22 cellular contexts compared by ENCODE assay signal in genomic region chr13:52999093-52999696, GRCh38. TPM values are rescaled to one million over a fixed set of nuclear protein-coding genes. Genes with fewer than 3 reads are reported as not detected.
DNase-seq lines count a peak whose midpoint lies in the region; ATAC-seq and TF ChIP-seq lines count a peak whose summit lies in the region.
"Had no signal": no experiment of that assay in that cellular context is flagged by ENCODE, and none has a peak within 500 bp of the region (broad histone marks: within the 10 kb centered on the region; RNA-seq: fewer than 3 reads in every experiment).

No MANE protein-coding gene starts in this region.

- no peak overlapping the region for H4K8ac ChIP-seq in neuronal stem cell (ENCODE audit: low read depth, low read length)

- peak overlapping the region in 7 of 8 donors; percentile 3 to 96 (median 45) for H3K27ac Mint-ChIP-seq in CD8-positive, alpha-beta memory T cell

- intact Hi-C loops in vagina (cut with DNase I) = no loop called here

- H3K14ac ChIP-seq in neuronal stem cell (ENCODE audit: low read length) = no peak overlapping the region

- H3K9me3 ChIP-seq in CD8-positive, alpha-beta memory T cell (ENCODE audit: low read length) = no peaks in the 10 kb centered on the region
- no peaks in the 10 kb centered on the region for H3K9me3 ChIP-seq in MM.1S (replicated peaks; ENCODE audit: insufficient read depth, low read length)
- H3K9me3 ChIP-seq in neuronal stem cell (replicated peaks in 1 of 2; ENCODE audit: control insufficient read depth in 2 of 2, insufficient read depth in 1 of 2, low read depth in 1 of 2, low read length in 2 of 2) = peaks cover 0 to 5% of the 10 kb centered on the region in 2 donors
- no peaks in the 10 kb centered on the region for H3K9me3 ChIP-seq in vagina
- H3K9me3 ChIP-seq: BE2C, MG63 had no signal

- H3K27ac ChIP-seq in CD8-positive, alpha-beta memory T cell (ENCODE audit: low read depth, low read length) = no peak overlapping the region
- no peak overlapping the region for H3K27ac ChIP-seq in MM.1S (ENCODE audit: low read length)
- H3K27ac ChIP-seq in neuronal stem cell (replicated peaks; ENCODE audit: low read length) = no peak overlapping the region
- H3K27ac ChIP-seq in vagina = no peak overlapping the region

- no peak overlapping the region for H4K91ac ChIP-seq in neuronal stem cell (ENCODE audit: low read depth, low read length, poor library complexity)

- H3K79me1 ChIP-seq in neuronal stem cell (ENCODE audit: low read depth, low read length) = no peaks in the 10 kb centered on the region

- H3F3A ChIP-seq in MM.1S (ENCODE audit: insufficient read depth, low read length) = no peaks in the 10 kb centered on the region

- no peak overlapping the region for H2BK15ac ChIP-seq in neuronal stem cell (ENCODE audit: low read length)

- H3K79me2 ChIP-seq in MM.1S (ENCODE audit: low read length) = no peaks in the 10 kb centered on the region

- peak overlapping the region in 4 of 7 donors; percentile 2 to 79 (median 36) for H3K4me3 Mint-ChIP-seq in CD8-positive, alpha-beta memory T cell
- H3K4me3 Mint-ChIP-seq: CD4-positive, CD25-positive, alpha-beta regulatory T cell had no signal

- no CpG with 5 or more reads among the region's 4 CpGs for WGBS in neuronal stem cell (ENCODE audit: extremely low coverage in 2 of 2, insufficient read length in 2 of 2, insufficient replicate concordance in 1 of 2), 2 donors

- no peak overlapping the region for H2AK5ac ChIP-seq in neuronal stem cell (ENCODE audit: low read depth, low read length)

- POLR2A ChIA-PET in CD8-positive, alpha-beta memory T cell (lab: Charles Lee) = no interaction called here

- peaks cover 3 to 18% (median 8%) of the 10 kb centered on the region in 3 donors for H3K4me1 Mint-ChIP-seq in CD8-positive, alpha-beta memory T cell
- H3K4me1 Mint-ChIP-seq: CD4-positive, CD25-positive, alpha-beta regulatory T cell had no signal

- no peak for TF ChIP-seq CTCF in MM.1S (IDR thresholded peaks at IDR 0.05; ENCODE audit: low read length)
- no peak for TF ChIP-seq CTCF in vagina (IDR thresholded peaks at IDR 0.05)

- TF ChIP-seq POLR2A in vagina (IDR thresholded peaks at IDR 0.05) = no peak

- H3K18ac ChIP-seq in neuronal stem cell (ENCODE audit: low read length) = no peak overlapping the region

- H3K9me2 ChIP-seq in MM.1S (replicated peaks; ENCODE audit: insufficient read depth, low read length) = no peaks in the 10 kb centered on the region

- CTCF ChIA-PET in CD8-positive, alpha-beta memory T cell (lab: Charles Lee) = interaction anchor here (1.1 kb wide), 1 partner anchor 11 kb away, joined by 3 read pairs; no protein-coding TSS in a partner anchor

- peaks cover 0 to 14% of the 10 kb centered on the region in 2 donors for H3K27me3 Mint-ChIP-seq in CD8-positive, alpha-beta memory T cell
- H3K27me3 Mint-ChIP-seq: CD4-positive, CD25-positive, alpha-beta regulatory T cell had no signal

- H3K36me3 Mint-ChIP-seq in CD8-positive, alpha-beta memory T cell = no peaks in the 10 kb centered on the region
- H3K36me3 Mint-ChIP-seq: CD4-positive, CD25-positive, alpha-beta regulatory T cell had no signal

- no peak overlapping the region for H3K4ac ChIP-seq in neuronal stem cell (ENCODE audit: low read length)

- H3K4me2 ChIP-seq in MM.1S (ENCODE audit: low read depth, low read length) (0 out of 2 replicates have a peak overlapping the region, but pooled peaks have one; percentile 22), neuronal stem cell (ENCODE audit: insufficient read depth, low read length, poor library complexity, severe bottlenecking) (no peak overlapping the region)

- no peaks in the 10 kb centered on the region for H3K36me3 ChIP-seq in CD8-positive, alpha-beta memory T cell (ENCODE audit: insufficient read depth, low read length)
- no peaks in the 10 kb centered on the region for H3K36me3 ChIP-seq in MM.1S (replicated peaks; ENCODE audit: insufficient read depth, low read length)
- H3K36me3 ChIP-seq in neuronal stem cell (replicated peaks in 1 of 2; ENCODE audit: control insufficient read depth in 2 of 2, insufficient read depth in 2 of 2, low read length in 2 of 2) = no peaks in the 10 kb centered on the region
- H3K36me3 ChIP-seq in vagina = no peaks in the 10 kb centered on the region
- H3K36me3 ChIP-seq: BE2C, MG63 had no signal

- DNase-seq in CD8-positive, alpha-beta memory T cell = no peak
- DNase-seq in MM.1S = no peak
- DNase-seq in neuronal stem cell (ENCODE audit: low spot score) = no peak
- DNase-seq in activated effector memory CD4-positive, alpha-beta T cell treated with anti-CD3 and anti-CD28 coated beads, Interleukin-2, amount 50 U/mL, for 16 hours = no peak
- DNase-seq in anterior cingulate cortex (lab: John Stamatoyannopoulos, UW) = no peak
- no peak for DNase-seq in GM03348 (ENCODE audit: low spot score)
- no peak for DNase-seq in vagina (ENCODE audit: extremely low spot score in 2 of 2)
- DNase-seq: BE2C; CD4-positive, CD25-positive, alpha-beta regulatory T cell; DMS153; IMR-90; MG63; NCI-H1092; NCI-H1436 treated with DMSO at 0.1 percent for 48 hours; NCI-H2029; NCI-H2171 treated with DMSO at 0.1 percent for 48 hours; NCI-H446; NCI-H526 treated with DMSO at 0.1 percent for 48 hours; RPMI8226; SHP77 treated with DMSO at 0.1 percent for 48 hours had no signal

- H2BK12ac ChIP-seq in neuronal stem cell (ENCODE audit: low read length) = no peak overlapping the region

- no peak overlapping the region for H2BK120ac ChIP-seq in neuronal stem cell (ENCODE audit: low read depth, low read length)

- ATAC-seq in esophagus mucosa = peak; percentile 94
- ATAC-seq: SK-N-SH treated with all-trans-retinoic acid at 6 μM for 48 hours had no signal

- no peak overlapping the region for H3K23ac ChIP-seq in neuronal stem cell (ENCODE audit: low read depth, low read length, poor library complexity)

- H3K4me3 ChIP-seq in CD8-positive, alpha-beta memory T cell (ENCODE audit: low read length) = no peak overlapping the region
- H3K4me3 ChIP-seq in MM.1S (ENCODE audit: low read length) (no peak overlapping the region), neuronal stem cell (ENCODE audit: low read length in 2 of 2) (no peak overlapping the region), vagina (no peak overlapping the region)
- H3K4me3 ChIP-seq: MG63 had no signal

- no peaks in the 10 kb centered on the region for H3K4me1 ChIP-seq in CD8-positive, alpha-beta memory T cell (ENCODE audit: insufficient read depth, low read length)
- H3K4me1 ChIP-seq in MM.1S (ENCODE audit: low read length) (no peaks in the 10 kb centered on the region), neuronal stem cell (ENCODE audit: control insufficient read depth in 2 of 2, insufficient read depth in 1 of 2, low read depth in 1 of 2, low read length in 2 of 2) (peaks cover 8 to 14% of the 10 kb centered on the region in 2 donors), vagina (peaks cover 33% of the 10 kb centered on the region)
- H3K4me1 ChIP-seq: BE2C had no signal

- H2BK5ac ChIP-seq in neuronal stem cell (ENCODE audit: low read length) = no peak overlapping the region

- H3K9ac ChIP-seq in MM.1S (ENCODE audit: low read length) (no peak overlapping the region), neuronal stem cell (ENCODE audit: low read depth, low read length, poor library complexity) (no peak overlapping the region)

- no peaks in the 10 kb centered on the region for H4K20me1 ChIP-seq in MM.1S (ENCODE audit: insufficient read depth, low read length)

- H3K9me3 Mint-ChIP-seq in CD8-positive, alpha-beta memory T cell = no peaks in the 10 kb centered on the region

- H3K27me3 ChIP-seq in CD8-positive, alpha-beta memory T cell (ENCODE audit: insufficient read depth, low read length, poor library complexity, severe bottlenecking) = no peaks in the 10 kb centered on the region
- H3K27me3 ChIP-seq in MM.1S (replicated peaks; ENCODE audit: insufficient read depth, low read length) (no peaks in the 10 kb centered on the region), neuronal stem cell (ENCODE audit: control insufficient read depth in 3 of 3, insufficient read depth in 3 of 3, low read depth in 1 of 3, low read length in 3 of 3) (no peaks in the 10 kb centered on the region), vagina (no peaks in the 10 kb centered on the region)
- H3K27me3 ChIP-seq: BE2C had no signal

- H2AFZ ChIP-seq in MM.1S (ENCODE audit: low read length) (no peak overlapping the region), neuronal stem cell (ENCODE audit: low read length) (peak overlapping the region; percentile 56)

RNA-seq across cellular contexts. Expression of gene OLFM4, which starts 29.4 kb away (rescaled TPM):
- total RNA-seq in CD8-positive, alpha-beta memory T cell = not detected
- polyA plus RNA-seq in CD8-positive, alpha-beta memory T cell = not detected
- total RNA-seq in esophagus mucosa = 3.0 TPM
- polyA plus RNA-seq in neuronal stem cell (2013, experiment 1 of 2) = not detected
- polyA plus RNA-seq in neuronal stem cell (2013, experiment 2 of 2) = 0.01 TPM
- total RNA-seq in vagina = 50.1 TPM
- total RNA-seq: CD4-positive, CD25-positive, alpha-beta regulatory T cell; IMR-90 had no signal
- polyA plus RNA-seq: CD4-positive, CD25-positive, alpha-beta regulatory T cell; IMR-90 had no signal

Comparison
In these comparisons a context has a peak if more than half of its experiments do, and no peak if none do; other contexts are left out.
1. RNA of gene OLFM4, which starts 29.4 kb away (total RNA-seq): 50.1 TPM in vagina (single experiment); 3.0 TPM in esophagus mucosa (single experiment) and not detected in CD8-positive, alpha-beta memory T cell; every median in the first group is over 10 times any median in the second.